In the genomic region with DNA sequence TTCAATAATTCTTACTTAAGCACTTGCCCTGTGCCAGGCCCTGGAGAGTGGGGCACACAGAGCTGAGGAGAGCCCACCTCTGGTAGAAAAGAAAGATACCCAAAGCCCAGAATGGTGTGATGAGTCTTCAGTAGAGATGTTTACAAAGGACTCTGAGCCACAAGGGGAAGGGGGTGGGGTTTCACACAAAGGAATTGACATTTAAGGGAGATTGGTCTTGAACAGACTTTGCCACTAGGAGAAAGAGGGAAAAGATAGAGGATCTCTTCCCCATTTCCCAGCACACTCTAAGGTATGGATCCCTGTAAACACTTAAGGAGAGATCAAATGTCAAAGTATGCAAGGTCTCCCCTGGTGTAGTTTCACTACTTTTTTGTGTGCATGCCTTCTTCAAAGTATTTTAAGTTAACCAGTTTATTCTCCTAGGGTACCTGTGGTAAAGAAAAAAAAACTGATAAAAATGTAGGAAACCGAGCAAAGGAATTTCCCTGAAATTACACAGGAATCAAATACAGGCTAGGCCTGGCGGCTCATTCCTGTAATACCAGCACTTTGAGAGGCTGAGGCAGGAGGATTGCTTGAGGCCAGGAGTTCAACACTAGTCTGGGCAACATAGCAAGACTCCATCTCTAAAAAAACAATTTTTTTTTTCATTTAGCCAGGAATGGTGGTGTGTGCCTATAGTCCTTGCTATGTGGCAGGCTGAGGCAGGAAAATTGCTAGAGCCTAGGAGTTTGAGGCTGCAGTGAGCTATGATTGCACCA, we compare ENCODE assay signal across 22 cellular contexts.
"Had no signal": no experiment of that assay in that cellular context is flagged by ENCODE, and none has a peak within 500 bp of the region (broad histone marks: within the 10 kb centered on the region; RNA-seq: fewer than 3 reads in every experiment).

No MANE protein-coding gene starts in this region.

- H3K36me3 ChIP-seq: colonic mucosa had no signal

- H3K9me3 ChIP-seq: colonic mucosa had no signal

- H3K9me3 Mint-ChIP-seq: activated CD4-positive, alpha-beta memory T cell treated with anti-CD3 and anti-CD28 coated beads for 36 hours; activated T-helper 2 cell treated with anti-CD3 and anti-CD28 coated beads, Interferon-gamma antibody, Interleukin-2, Interleukin-4, amounts not matched to agents 10 μg/mL and 5 μg/mL and 100 μg/mL, durations not matched to agents 14 hours and 24 hours and 36 hours had no signal

- H3K27ac ChIP-seq: colonic mucosa had no signal

- H3K4me3 ChIP-seq: colonic mucosa, lung had no signal

- DNase-seq: activated CD4-positive, alpha-beta memory T cell treated with anti-CD3 and anti-CD28 coated beads for 36 hours; activated CD4-positive, alpha-beta T cell treated with anti-CD3 and anti-CD28 coated beads for 36 hours; activated CD8-positive, alpha-beta memory T cell treated with anti-CD3 and anti-CD28 coated beads, Interleukin-2, amount 10 ng/mL, durations not matched to agents 7 days and 5 days; activated naive CD4-positive, alpha-beta T cell treated with Interleukin-2 at 50 U/mL for 16 hours; activated naive CD8-positive, alpha-beta T cell treated with anti-CD3 and anti-CD28 coated beads, Interleukin-2, amount 10 ng/mL, durations not matched to agents 7 days and 5 days; activated T-cell treated with anti-CD3 and anti-CD28 coated beads, Interleukin-2, amount 50 U/mL, for 1 hour; anterior cingulate cortex; central memory CD4-positive, alpha-beta T cell; colonic mucosa; erythroblast; foreskin melanocyte; head of caudate nucleus; islet precursor cell; midbrain; retina; stimulated activated CD8-positive, alpha-beta memory T cell treated with anti-CD3 and anti-CD28 coated beads, Interleukin-4, amount 100 ng/mL, for 48 hours; stimulated activated naive CD4-positive, alpha-beta T cell had no signal

- H3K4me1 Mint-ChIP-seq: activated CD8-positive, alpha-beta memory T cell treated with anti-CD3 and anti-CD28 coated beads, Interleukin-2, amount 10 ng/mL, durations not matched to agents 7 days and 5 days had no signal

- H3K4me3 Mint-ChIP-seq: activated CD4-positive, alpha-beta memory T cell treated with anti-CD3 and anti-CD28 coated beads for 36 hours; activated CD4-positive, alpha-beta T cell treated with anti-CD3 and anti-CD28 coated beads for 36 hours; activated CD8-positive, alpha-beta memory T cell treated with anti-CD3 and anti-CD28 coated beads, Interleukin-2, amount 10 ng/mL, durations not matched to agents 7 days and 5 days; activated naive CD8-positive, alpha-beta T cell treated with anti-CD3 and anti-CD28 coated beads, Interleukin-2, amount 10 ng/mL, durations not matched to agents 7 days and 5 days; brain had no signal

- H3K27me3 Mint-ChIP-seq: activated CD4-positive, alpha-beta memory T cell treated with anti-CD3 and anti-CD28 coated beads for 36 hours; activated CD4-positive, alpha-beta T cell treated with anti-CD3 and anti-CD28 coated beads for 36 hours; activated CD8-positive, alpha-beta memory T cell treated with anti-CD3 and anti-CD28 coated beads, Interleukin-2, amount 10 ng/mL, durations not matched to agents 7 days and 5 days; activated naive CD8-positive, alpha-beta T cell treated with anti-CD3 and anti-CD28 coated beads, Interleukin-2, amount 10 ng/mL, durations not matched to agents 7 days and 5 days; brain had no signal

- ATAC-seq: activated CD4-positive, alpha-beta T cell treated with anti-CD3 and anti-CD28 coated beads for 36 hours; activated CD8-positive, alpha-beta memory T cell treated with anti-CD3 and anti-CD28 coated beads, Interleukin-2, amount 10 ng/mL, durations not matched to agents 7 days and 5 days had no signal

- H3K4me1 ChIP-seq: colonic mucosa had no signal

- FAIRE-seq: endometrium, TTC549 had no signal

- H3K27me3 ChIP-seq: colonic mucosa had no signal

- H3K27ac Mint-ChIP-seq: activated CD4-positive, alpha-beta memory T cell treated with anti-CD3 and anti-CD28 coated beads for 36 hours; activated CD4-positive, alpha-beta T cell treated with anti-CD3 and anti-CD28 coated beads for 36 hours; activated CD8-positive, alpha-beta memory T cell treated with anti-CD3 and anti-CD28 coated beads, Interleukin-2, amount 10 ng/mL, durations not matched to agents 7 days and 5 days; activated naive CD8-positive, alpha-beta T cell treated with anti-CD3 and anti-CD28 coated beads, Interleukin-2, amount 10 ng/mL, durations not matched to agents 7 days and 5 days; activated T-helper 2 cell treated with anti-CD3 and anti-CD28 coated beads, Interferon-gamma antibody, Interleukin-2, Interleukin-4, amounts not matched to agents 10 μg/mL and 5 μg/mL and 100 μg/mL, durations not matched to agents 14 hours and 24 hours and 36 hours; brain had no signal
